Comparison of ENCODE assay signal across 12 cellular contexts in the genomic region with DNA sequence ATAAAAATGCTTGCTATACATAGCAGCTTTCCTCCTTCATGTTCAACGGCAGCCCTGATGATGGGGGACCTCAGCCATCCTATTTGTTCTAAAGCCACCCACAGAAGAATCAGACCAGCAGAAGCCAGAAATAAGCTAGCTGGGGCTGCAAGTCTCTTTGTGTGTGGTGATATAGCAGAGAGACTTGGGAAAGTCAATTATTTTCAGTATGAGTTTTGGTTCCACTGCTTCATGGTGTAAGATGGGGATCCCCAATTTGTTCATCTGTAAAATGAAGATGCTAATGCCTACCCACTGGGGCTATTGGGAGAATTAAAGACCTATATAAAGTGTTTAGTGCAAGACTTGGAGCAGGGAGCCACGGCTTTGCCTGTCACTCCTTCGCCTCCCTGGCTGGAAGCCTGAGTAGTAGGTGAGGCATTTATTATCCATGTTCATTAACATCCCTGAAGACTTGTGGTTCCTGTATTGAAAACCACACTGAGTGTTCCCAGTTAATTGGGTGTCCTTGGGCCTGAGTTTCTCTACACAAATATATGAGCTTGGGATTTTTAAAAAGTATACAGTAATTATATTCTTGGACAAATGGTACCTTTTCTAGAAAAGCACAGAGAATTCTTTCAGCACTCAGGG.
DNase-seq lines count a peak whose midpoint lies in the region; ATAC-seq and TF ChIP-seq lines count a peak whose summit lies in the region.
"Had no signal": no experiment of that assay in that cellular context is flagged by ENCODE, and none has a peak within 500 bp of the region (broad histone marks: within the 10 kb centered on the region; RNA-seq: fewer than 3 reads in every experiment).

No MANE protein-coding gene starts in this region.

- POLR2A ChIA-PET in HEK293T (lab: Yijun Ruan, JAX): no interaction called here

- peak; percentile 42 for ATAC-seq in HG03045 (IDR thresholded peaks at IDR 0.05; ENCODE audit: unreplicated experiment)

- in situ Hi-C loops in astrocyte of the cerebellum (cut with HindIII; ENCODE audit: low sequenced_read_pairs): no loop called here

- no peak for TF ChIP-seq CTCF in astrocyte of the cerebellum (IDR thresholded peaks at IDR 0.05; ENCODE audit: low read depth, low read length, missing control alignments)

- H3K4me3 ChIP-seq in astrocyte of the cerebellum (ENCODE audit: low read depth, low read length): no peak overlapping the region

- H3K27ac ChIP-seq in substantia nigra (ENCODE audit: low read depth, low read length, poor library complexity, severe bottlenecking): no peak overlapping the region
- H3K27ac ChIP-seq: VCaP had no signal

- peak; percentile 12 for DNase-seq in stimulated activated CD4-positive, alpha-beta T cell treated with anti-CD3 and anti-CD28 coated beads, Interleukin-15, amount 100 ng/mL, for 24 hours
- DNase-seq in stimulated activated CD4-positive, alpha-beta T cell treated with anti-CD3 and anti-CD28 coated beads, Interleukin-2, amount 100 ng/mL, for 48 hours: no peak
- DNase-seq in astrocyte of the cerebellum (ENCODE audit: low read depth) (peak; percentile 3), GM19240 (ENCODE audit: insufficient read length, low spot score) (no peak), substantia nigra (lab: John Stamatoyannopoulos, UW) (no peak), inferior parietal cortex (ENCODE audit: extremely low spot score) (no peak), HEK293T (ENCODE audit: extremely low spot score) (no peak)
- DNase-seq: CD4-positive, alpha-beta T cell; midbrain; NCI-H187 had no signal

- CTCF ChIA-PET in HEK293T (lab: Yijun Ruan, JAX): no interaction called here

TF ChIP-seq in HEK293T, 16 proteins besides CTCF, POLR2A, EP300 and RAD21:
- no peak for TF ChIP-seq ELF4 (IDR thresholded peaks at IDR 0.05)
- no peak for TF ChIP-seq LEF1 (IDR thresholded peaks at IDR 0.05; ENCODE audit: borderline replicate concordance)
- no peak for TF ChIP-seq L3MBTL2 (conservative IDR thresholded peaks at IDR 0.05)
- TF ChIP-seq ARNT (IDR thresholded peaks at IDR 0.05): no peak
- TF ChIP-seq NFRKB (IDR thresholded peaks at IDR 0.05): no peak
- TF ChIP-seq FOXK2 (IDR thresholded peaks at IDR 0.05): no peak
- no peak for TF ChIP-seq BHLHE40 (IDR thresholded peaks at IDR 0.05; ENCODE audit: borderline replicate concordance)
- no peak for TF ChIP-seq TARDBP (IDR thresholded peaks at IDR 0.05)
- no peak for TF ChIP-seq SP1 (IDR thresholded peaks at IDR 0.05)
- no peak for TF ChIP-seq CTBP1 (IDR thresholded peaks at IDR 0.05; ENCODE audit: borderline replicate concordance)
- no peak for TF ChIP-seq FOXA1 (IDR thresholded peaks at IDR 0.05)
- no peak for TF ChIP-seq SUZ12 (IDR thresholded peaks at IDR 0.05)
- no peak for TF ChIP-seq FOXM1 (IDR thresholded peaks at IDR 0.05; ENCODE audit: borderline replicate concordance)
- no peak for TF ChIP-seq ZNF384 (IDR thresholded peaks at IDR 0.05)
- TF ChIP-seq HDGF (IDR thresholded peaks at IDR 0.05; ENCODE audit: borderline replicate concordance): no peak
- TF ChIP-seq, protein P1, sequence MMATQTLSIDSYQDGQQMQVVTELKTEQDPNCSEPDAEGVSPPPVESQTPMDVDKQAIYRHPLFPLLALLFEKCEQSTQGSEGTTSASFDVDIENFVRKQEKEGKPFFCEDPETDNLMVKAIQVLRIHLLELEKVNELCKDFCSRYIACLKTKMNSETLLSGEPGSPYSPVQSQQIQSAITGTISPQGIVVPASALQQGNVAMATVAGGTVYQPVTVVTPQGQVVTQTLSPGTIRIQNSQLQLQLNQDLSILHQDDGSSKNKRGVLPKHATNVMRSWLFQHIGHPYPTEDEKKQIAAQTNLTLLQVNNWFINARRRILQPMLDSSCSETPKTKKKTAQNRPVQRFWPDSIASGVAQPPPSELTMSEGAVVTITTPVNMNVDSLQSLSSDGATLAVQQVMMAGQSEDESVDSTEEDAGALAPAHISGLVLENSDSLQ (IDR thresholded peaks at IDR 0.05): no peak

Comparison
In these comparisons a context has a peak if more than half of its experiments do, and no peak if none do; other contexts are left out.
1. DNase-seq: peak in stimulated activated CD4-positive, alpha-beta T cell treated with anti-CD3 and anti-CD28 coated beads, Interleukin-15, amount 100 ng/mL, for 24 hours (single experiment) and astrocyte of the cerebellum (single experiment); none in stimulated activated CD4-positive, alpha-beta T cell treated with anti-CD3 and anti-CD28 coated beads, Interleukin-2, amount 100 ng/mL, for 48 hours (0 of 2), GM19240 (single experiment), substantia nigra (0 of 49), inferior parietal cortex (single experiment) and HEK293T (single experiment).